Comparison of ENCODE assay signal across 8 cellular contexts in genomic region chr2:44479127-44479887, GRCh38.
A peak's percentile ranks its signal among the peaks of the same experiment; 100 is the strongest.
DNase-seq lines count a peak whose midpoint lies in the region; ATAC-seq, FAIRE-seq and TF ChIP-seq lines count a peak whose summit lies in the region.

No MANE protein-coding gene starts in this region.

- ATAC-seq in HG03442 (IDR thresholded peaks at IDR 0.05; ENCODE audit: unreplicated experiment), result peak; percentile 98
- ATAC-seq in upper lobe of left lung (ENCODE audit: low FRiP score in 2 of 2), result peak; percentile 83 to 96

- WGBS in upper lobe of left lung, 2 donors, result 21 to 22% methylated on average over 5 of the region's 5 CpGs

- no peak overlapping the region for H3K27ac ChIP-seq in VCaP
- no peak overlapping the region for H3K27ac ChIP-seq in endothelial cell of umbilical vein (ENCODE audit: insufficient read depth, low read depth, low read length)
- H3K27ac ChIP-seq in upper lobe of left lung, result no peak overlapping the region

- H3K4me3 Mint-ChIP-seq in Caco-2 (ENCODE audit: unreplicated experiment), result no peak overlapping the region

- dilution Hi-C loops in endothelial cell of umbilical vein (cut with MboI; ENCODE audit: extremely low pct_ligation_motif_present, low sequenced_read_pairs), result no loop called here

- H3K4me1 Mint-ChIP-seq in Caco-2 (ENCODE audit: low read depth, unreplicated experiment), result no peaks in the 10 kb centered on the region

- H3K9me1 ChIP-seq in endothelial cell of umbilical vein (replicated peaks; ENCODE audit: control insufficient read depth, extremely low read depth, insufficient read depth, low read length), result no peaks in the 10 kb centered on the region

- H3K4me2 ChIP-seq in endothelial cell of umbilical vein (ENCODE audit: insufficient read depth, low read length), result no peak overlapping the region

- no peak overlapping the region for H3K27ac Mint-ChIP-seq in Caco-2 (ENCODE audit: unreplicated experiment)

- TF ChIP-seq CTCF in Caco-2 (IDR thresholded peaks at IDR 0.05; ENCODE audit: insufficient read depth in 1 of 2, low read depth in 1 of 2, low read length in 1 of 2, severe bottlenecking in 1 of 2, unreplicated experiment in 1 of 2) (peak; percentile 99 to 100), VCaP (conservative IDR thresholded peaks at IDR 0.05) (peak; percentile 97), endothelial cell of umbilical vein (IDR thresholded peaks at IDR 0.05; ENCODE audit: extremely low read depth in 1 of 2, insufficient read depth in 1 of 2, low read depth in 1 of 2, low read length in 2 of 2) (peak; percentile 97 to 99), upper lobe of left lung (IDR thresholded peaks at IDR 0.05) (peak; percentile 88 to 98 (median 93))

- H3K36me3 Mint-ChIP-seq in Caco-2 (ENCODE audit: insufficient read depth, unreplicated experiment), result no peaks in the 10 kb centered on the region

- CTCF ChIA-PET in Caco-2 (lab: Charles Lee), result interaction anchor here (0.5 to 1.6 kb wide), 57 partner anchors 9 to 494 kb away, joined by 3 to 53 read pairs (median 3); partner anchors contain the start of genes CAMKMT and PREPL
- CTCF ChIA-PET in endothelial cell of umbilical vein (lab: Charles Lee), result interaction anchor here (0.6 to 5.4 kb wide), 169 partner anchors 9 to 1390 kb away, joined by 3 to 172 read pairs (median 5); no protein-coding TSS in a partner anchor

- H3K9me3 ChIP-seq in Caco-2 (no peaks in the 10 kb centered on the region), endothelial cell of umbilical vein (replicated peaks; ENCODE audit: control insufficient read depth, insufficient read depth, low read length) (no peaks in the 10 kb centered on the region), upper lobe of left lung (no peaks in the 10 kb centered on the region)

- H2AFZ ChIP-seq in endothelial cell of umbilical vein (ENCODE audit: low read depth, low read length), result no peak overlapping the region

- no peaks in the 10 kb centered on the region for H3K9me3 Mint-ChIP-seq in Caco-2 (ENCODE audit: unreplicated experiment)

- no peaks in the 10 kb centered on the region for H3K27me3 Mint-ChIP-seq in Caco-2 (ENCODE audit: insufficient read depth, unreplicated experiment)

- POLR2A ChIA-PET in Caco-2 (lab: Charles Lee), result no interaction called here
- POLR2A ChIA-PET in endothelial cell of umbilical vein (lab: Charles Lee), result no interaction called here

- DNase-seq in Caco-2 (peak; percentile 54 to 79), GM19240 (ENCODE audit: insufficient read length, low spot score) (peak; percentile 39), NCI-H226 (peak; percentile 46), endothelial cell of umbilical vein (ENCODE audit: low read depth, low spot score) (peak; percentile 89), midbrain (lab: John Stamatoyannopoulos, UW) (peak; percentile 79), upper lobe of left lung (no peak)

- H3K79me2 ChIP-seq in endothelial cell of umbilical vein (ENCODE audit: control insufficient read depth, insufficient read depth, low read length), result no peaks in the 10 kb centered on the region

- H3K27me3 ChIP-seq in Caco-2 (replicated peaks; ENCODE audit: control insufficient read depth, insufficient read depth, low read length) (no peaks in the 10 kb centered on the region), endothelial cell of umbilical vein (ENCODE audit: control insufficient read depth in 2 of 2, insufficient read depth in 2 of 2, low read length in 2 of 2) (no peaks in the 10 kb centered on the region), upper lobe of left lung (no peaks in the 10 kb centered on the region)

- no peaks in the 10 kb centered on the region for H4K20me1 ChIP-seq in endothelial cell of umbilical vein (replicated peaks; ENCODE audit: control insufficient read depth, extremely low read depth, insufficient read depth, low read length)

- H3K9ac ChIP-seq in endothelial cell of umbilical vein (replicated peaks; ENCODE audit: extremely low read depth, insufficient read depth, low read length), result no peak overlapping the region

- peak; percentile 88 for FAIRE-seq in endothelial cell of umbilical vein (lab: Jason Lieb, UNC)

- H3K4me1 ChIP-seq in Caco-2, result no peaks in the 10 kb centered on the region
- H3K4me1 ChIP-seq in endothelial cell of umbilical vein (ENCODE audit: control insufficient read depth, extremely low read depth, insufficient read depth, low read length), result no peaks in the 10 kb centered on the region
- H3K4me1 ChIP-seq in upper lobe of left lung, result peaks cover 0 to 5% (median 0%) of the 10 kb centered on the region in 4 donors

- intact Hi-C loops in Caco-2 (cut with micrococcal nuclease; ENCODE audit: unreplicated experiment) (loop anchor here (1.0 to 5.0 kb wide), 6 partner anchors 87 to 476 kb away; no protein-coding TSS in a partner anchor), endothelial cell of umbilical vein (cut with micrococcal nuclease) (loop anchor here (1.0 kb wide), 7 partner anchors 87 to 476 kb away; no protein-coding TSS in a partner anchor)

- H3K36me3 ChIP-seq in Caco-2 (ENCODE audit: control insufficient read depth, insufficient read depth, low read length), result no peaks in the 10 kb centered on the region
- no peaks in the 10 kb centered on the region for H3K36me3 ChIP-seq in endothelial cell of umbilical vein (ENCODE audit: control insufficient read depth in 2 of 2, extremely low read depth in 1 of 2, insufficient read depth in 2 of 2, low read length in 2 of 2)
- no peaks in the 10 kb centered on the region for H3K36me3 ChIP-seq in upper lobe of left lung

- no TSS peak for BruUV-seq in Caco-2 (replicated peaks; lab: Mats Ljungman, UMichigan)
- BruUV-seq in endothelial cell of umbilical vein (replicated peaks; lab: Mats Ljungman, UMichigan), result no TSS peak

- TF ChIP-seq POLR2A in endothelial cell of umbilical vein (IDR thresholded peaks at IDR 0.05; ENCODE audit: low read depth, low read length), result no peak
- TF ChIP-seq POLR2A in upper lobe of left lung (IDR thresholded peaks at IDR 0.05), result no peak

- no peak overlapping the region for H3K4me3 ChIP-seq in Caco-2 (ENCODE audit: low read depth, low read length)
- no peak overlapping the region for H3K4me3 ChIP-seq in endothelial cell of umbilical vein (replicated peaks in 1 of 3; ENCODE audit: insufficient read depth in 1 of 3, low read depth in 1 of 3, low read length in 3 of 3)
- no peak overlapping the region for H3K4me3 ChIP-seq in upper lobe of left lung

- no peak for TF ChIP-seq EP300 in upper lobe of left lung (IDR thresholded peaks at IDR 0.05)

TF ChIP-seq in endothelial cell of umbilical vein, 7 proteins besides CTCF, POLR2A, EP300 and RAD21:
- TF ChIP-seq MAX (IDR thresholded peaks at IDR 0.05; ENCODE audit: insufficient read depth, insufficient read length) (no peak), FOS (IDR thresholded peaks at IDR 0.05; ENCODE audit: borderline replicate concordance, insufficient read depth, low read length) (no peak), JUN (IDR thresholded peaks at IDR 0.05; ENCODE audit: borderline replicate concordance, insufficient read depth, insufficient read length, low read depth) (no peak), MYC (IDR thresholded peaks at IDR 0.05; ENCODE audit: low read depth, low read length) (no peak), POLR2AphosphoS5 (IDR thresholded peaks at IDR 0.05; ENCODE audit: insufficient read depth, low read depth, low read length) (no peak), EZH2 (IDR thresholded peaks at IDR 0.05; ENCODE audit: borderline replicate concordance, low read depth, low read length, severe bottlenecking) (no peak)

Comparison
In these comparisons a context has a peak if more than half of its experiments do, and no peak if none do; other contexts are left out.
1. DNase-seq: peak in Caco-2 (2 of 2), GM19240 (single experiment), NCI-H226 (single experiment), endothelial cell of umbilical vein (single experiment) and midbrain (single experiment); none in upper lobe of left lung (0 of 2).
2. Peak in every context shown above with its lines, with median percentiles within 50 percentile points of each other: CTCF ChIP-seq.